In genomic region chr10:15408557-15408956, GRCh38 we compare ENCODE assay signal across 34 cellular contexts.
"Had no signal": no experiment of that assay in that cellular context is flagged by ENCODE, and none has a peak within 500 bp of the region (broad histone marks: within the 10 kb centered on the region; RNA-seq: fewer than 3 reads in every experiment).

No MANE protein-coding gene starts in this region.

- H3K9me3 ChIP-seq: MG63 had no signal

- H3K27me3 ChIP-seq: MG63 had no signal

- H3K4me3 ChIP-seq: MG63 had no signal

- H3K36me3 ChIP-seq: MG63 had no signal

- DNase-seq: Karpas-422, Kasumi-1, MG63, MM.1S, MV-4-11, NCI-H1048, NCI-H1092, NCI-H1092 treated with DMSO at 0.1 percent for 48 hours, NCI-H1105, NCI-H1105 treated with DMSO at 0.1 percent for 48 hours, NCI-H1417, NCI-H1417 treated with DMSO at 0.1 percent for 48 hours, NCI-H1436, NCI-H1436 treated with DMSO at 0.1 percent for 48 hours, NCI-H146, NCI-H1694, NCI-H1694 treated with DMSO at 0.1 percent for 48 hours, NCI-H187, NCI-H187 treated with DMSO at 0.1 percent for 48 hours, NCI-H1930, NCI-H2029, NCI-H2029 treated with DMSO at 0.1 percent for 48 hours, NCI-H2081, NCI-H2081 treated with DMSO at 0.1 percent for 48 hours, NCI-H2107, NCI-H2171, NCI-H2171 treated with DMSO at 0.1 percent for 48 hours, NCI-H2227 treated with DMSO at 0.1 percent for 48 hours, NCI-H226, NCI-H345, NCI-H446, NCI-H446 treated with DMSO at 0.1 percent for 48 hours, NCI-H510A, NCI-H510A treated with DMSO at 0.1 percent for 48 hours had no signal
